ENCODE assay signal across 14 cellular contexts in the genomic region with DNA sequence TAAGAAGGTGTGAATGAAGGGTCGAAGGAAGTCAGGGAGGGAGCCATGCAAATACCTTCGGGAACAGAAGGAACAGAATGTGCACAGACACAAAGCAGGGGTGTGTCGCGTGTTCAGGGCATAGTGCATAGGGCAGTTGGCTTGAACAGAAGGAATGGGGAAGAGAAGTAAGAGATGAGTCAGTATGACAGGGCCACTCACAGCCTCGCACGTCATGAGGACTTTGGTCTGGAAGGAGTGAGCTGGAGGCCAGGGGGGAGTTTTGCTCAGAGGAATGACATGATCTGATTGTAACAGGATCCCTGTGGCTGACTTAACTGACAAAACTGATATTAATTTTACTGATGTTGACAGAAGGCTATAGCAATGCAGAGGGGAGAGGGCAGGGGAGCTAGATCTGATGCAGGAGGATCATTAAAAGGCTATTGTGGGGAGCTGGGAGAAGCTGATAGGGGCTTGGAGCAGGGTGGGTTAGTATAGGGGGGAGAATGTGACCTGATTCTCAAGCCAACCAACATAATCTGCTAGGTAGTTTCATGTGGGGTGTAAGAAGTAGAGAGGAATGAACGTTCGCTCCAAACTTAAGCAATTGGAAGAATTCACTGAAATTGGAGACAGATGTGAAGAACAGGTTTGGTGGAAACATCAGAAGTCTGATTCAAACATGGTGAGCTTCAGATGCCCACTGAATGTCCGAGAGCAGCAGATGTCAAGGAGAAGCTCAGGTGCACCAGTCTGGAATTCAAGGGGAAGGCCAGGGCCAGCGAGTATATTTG.
DNase-seq lines count a peak whose midpoint lies in the region; ATAC-seq, FAIRE-seq and TF ChIP-seq lines count a peak whose summit lies in the region.
"Had no signal": no experiment of that assay in that cellular context is flagged by ENCODE, and none has a peak within 500 bp of the region (broad histone marks: within the 10 kb centered on the region; RNA-seq: fewer than 3 reads in every experiment).

No MANE protein-coding gene starts in this region.

- no peaks in the 10 kb centered on the region for H3K27me3 ChIP-seq in MG63
- no peaks in the 10 kb centered on the region for H3K27me3 ChIP-seq in esophagus squamous epithelium

- no peak overlapping the region for H3K27ac ChIP-seq in esophagus squamous epithelium

- H3K4me3 ChIP-seq in MG63 (no peak overlapping the region), esophagus squamous epithelium (no peak overlapping the region)

- TF ChIP-seq CTCF in AG09319 (IDR thresholded peaks at IDR 0.05; ENCODE audit: low read depth, low read length) (no peak), esophagus squamous epithelium (IDR thresholded peaks at IDR 0.05) (no peak)

- intact Hi-C loops in esophagus squamous epithelium (cut with DNase I), result loop anchor here (10.0 kb wide), 2 partner anchors 510 to 680 kb away; no protein-coding TSS in a partner anchor

- TF ChIP-seq POLR2A in esophagus squamous epithelium (IDR thresholded peaks at IDR 0.05), result no peak

- no peak for ATAC-seq in HG03342 (IDR thresholded peaks at IDR 0.05; ENCODE audit: unreplicated experiment)
- ATAC-seq: natural killer cell had no signal

- H3K9me3 ChIP-seq in MG63 (no peaks in the 10 kb centered on the region), esophagus squamous epithelium (peaks cover 0 to 9% (median 0%) of the 10 kb centered on the region in 3 donors)

- 65 to 78% methylated on average over 10 of the region's 10 CpGs for WGBS in esophagus squamous epithelium, 2 donors

- H3K36me3 ChIP-seq in MG63 (no peaks in the 10 kb centered on the region), esophagus squamous epithelium (no peaks in the 10 kb centered on the region)

- DNase-seq in AG09319 (ENCODE audit: extremely low read depth, low read depth), result peak; percentile 68
- DNase-seq in MG63, result peak; percentile 86
- peak; percentile 68 for DNase-seq in dedifferentiated amniotic fluid mesenchymal stem cell (ENCODE audit: extremely low spot score)
- DNase-seq in myocyte (ENCODE audit: low read depth), result peak; percentile 43
- DNase-seq in activated gamma-delta T cell treated with Interleukin-2 at 50 U/mL for 16 hours, result no peak
- no peak for DNase-seq in esophagus squamous epithelium (lab: John Stamatoyannopoulos, UW)
- no peak for DNase-seq in GM19239 (ENCODE audit: insufficient read length, low spot score)
- DNase-seq: activated effector memory CD4-positive, alpha-beta T cell treated with anti-CD3 and anti-CD28 coated beads, Interleukin-2, amount 50 U/mL, for 16 hours; DMS 273 treated with DMSO at 0.1 percent for 48 hours; natural killer cell; NCI-H2029; T-helper 9 cell had no signal

- H3K4me1 ChIP-seq in esophagus squamous epithelium, result peaks cover 0 to 7% (median 0%) of the 10 kb centered on the region in 3 donors

- no peak for FAIRE-seq in GM19239 (lab: Jason Lieb, UNC)
- FAIRE-seq: endometrium had no signal

Comparison
In these comparisons a context has a peak if more than half of its experiments do, and no peak if none do; other contexts are left out.
1. DNase-seq: peak in AG09319 (single experiment), MG63 (single experiment), dedifferentiated amniotic fluid mesenchymal stem cell (single experiment) and myocyte (single experiment); none in activated gamma-delta T cell treated with Interleukin-2 at 50 U/mL for 16 hours (single experiment), esophagus squamous epithelium (single experiment) and GM19239 (single experiment).